In the genomic region with DNA sequence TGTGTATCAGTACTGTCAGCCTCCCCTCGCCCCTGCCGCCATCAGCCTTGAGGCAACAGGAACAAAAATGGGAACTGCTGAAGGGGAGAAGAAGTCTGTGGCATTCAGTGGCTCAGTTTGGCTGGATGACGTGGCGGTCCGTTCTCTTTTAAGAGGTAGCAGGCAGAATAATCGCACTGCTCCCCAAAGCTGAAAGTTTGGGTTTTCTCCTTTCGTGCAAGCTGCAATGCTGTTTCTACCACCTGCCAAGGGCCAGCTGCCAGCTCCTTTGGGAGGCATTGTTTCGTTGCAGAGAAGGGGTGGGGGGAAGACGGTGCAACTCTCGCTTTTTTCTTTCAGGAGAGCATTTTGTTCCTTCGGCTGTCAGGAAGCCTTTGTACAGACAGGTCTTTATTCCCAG, we compare ENCODE assay signal across 24 cellular contexts.
DNase-seq lines count a peak whose midpoint lies in the region; TF ChIP-seq lines count a peak whose summit lies in the region.
"Had no signal": no experiment of that assay in that cellular context is flagged by ENCODE, and none has a peak within 500 bp of the region (broad histone marks: within the 10 kb centered on the region; RNA-seq: fewer than 3 reads in every experiment).

No MANE protein-coding gene starts in this region.

- no peak for TF ChIP-seq POLR2A in spleen (IDR thresholded peaks at IDR 0.05)

- TF ChIP-seq CTCF in neural progenitor cell (IDR thresholded peaks at IDR 0.05) (no peak), spleen (IDR thresholded peaks at IDR 0.05 in 8 of 11, conservative IDR thresholded peaks at IDR 0.05 in 3 of 11) (no peak)

- H3F3A ChIP-seq in neural progenitor cell (ENCODE audit: low read depth): peaks cover 14% of the 10 kb centered on the region

- H3K27me3 ChIP-seq in neural progenitor cell (no peaks in the 10 kb centered on the region), spleen (replicated peaks in 1 of 7) (no peaks in the 10 kb centered on the region)
- H3K27me3 ChIP-seq: heart left ventricle, vagina had no signal

- DNase-seq in NCI-H2107 treated with DMSO at 0.1 percent for 48 hours (lab: John Stamatoyannopoulos, UW; ENCODE audit: unreplicated experiment) (peak; percentile 41), NCI-H2107 (lab: John Stamatoyannopoulos, UW) (no peak), NCI-H146 treated with DMSO at 0.1 percent for 48 hours (lab: John Stamatoyannopoulos, UW; ENCODE audit: unreplicated experiment) (peak; percentile 69), SHP77 (lab: John Stamatoyannopoulos, UW) (peak; percentile 68 to 88), neural progenitor cell (ENCODE audit: low spot score) (peak; percentile 78), spleen (no peak)
- DNase-seq in activated naive CD8-positive, alpha-beta T cell treated with anti-CD3 and anti-CD28 coated beads for 36 hours: no peak
- no peak for DNase-seq in stimulated activated naive CD4-positive, alpha-beta T cell treated with Interleukin-2 at 50 U/mL for 16 hours (lab: John Stamatoyannopoulos, UW)
- DNase-seq: activated CD4-positive, CD25-positive, alpha-beta regulatory T cell; activated naive CD4-positive, alpha-beta T cell treated with Interleukin-2 at 50 U/mL for 16 hours; activated T-cell treated with anti-CD3 and anti-CD28 coated beads, Interleukin-2, amount 50 U/mL, for 4 hours; GF-D8; heart left ventricle; Kasumi-1; left colon; mesenchymal stem cell; NCI-H510A treated with DMSO at 0.1 percent for 48 hours; occipital lobe; small intestine; T1000 had no signal

- H3K27ac ChIP-seq in neural progenitor cell (no peak overlapping the region), spleen (no peak overlapping the region)
- H3K27ac ChIP-seq: C4-2B, heart left ventricle, vagina had no signal

- H3K27me3 Mint-ChIP-seq in neural progenitor cell (ENCODE audit: insufficient read depth, low read depth): no peaks in the 10 kb centered on the region
- H3K27me3 Mint-ChIP-seq in activated naive CD8-positive, alpha-beta T cell treated with anti-CD3 and anti-CD28 coated beads for 36 hours: peaks cover 4% of the 10 kb centered on the region
- H3K27me3 Mint-ChIP-seq: dendritic cell treated with granulocyte-macrophage colony-stimulating factor and Interleukin-4, amounts not matched to agents 40 ng/mL and 50 ng/mL, for 4 days; stimulated activated memory B cell treated with anti-CD40 and anti-IgM and Interleukin-4, amounts not matched to agents 10 μg/mL and 1 μg/mL and 100 μg/mL, for 72 hours had no signal

- peak overlapping the region; percentile 50 for H3K4me2 ChIP-seq in neural progenitor cell

- peaks cover 12% of the 10 kb centered on the region for H3K4me1 ChIP-seq in neural progenitor cell
- H3K4me1 ChIP-seq in spleen: no peaks in the 10 kb centered on the region
- H3K4me1 ChIP-seq: heart left ventricle, vagina had no signal

- peaks cover 10% of the 10 kb centered on the region for H3K4me1 Mint-ChIP-seq in neural progenitor cell
- H3K4me1 Mint-ChIP-seq in activated naive CD8-positive, alpha-beta T cell treated with anti-CD3 and anti-CD28 coated beads for 36 hours: no peaks in the 10 kb centered on the region
- H3K4me1 Mint-ChIP-seq: stimulated activated memory B cell treated with anti-CD40 and anti-IgM and Interleukin-4, amounts not matched to agents 10 μg/mL and 1 μg/mL and 100 μg/mL, for 72 hours had no signal

- H3K9me3 ChIP-seq in neural progenitor cell (ENCODE audit: low read depth) (no peaks in the 10 kb centered on the region), spleen (peaks cover 0 to 8% (median 2%) of the 10 kb centered on the region in 8 donors)
- H3K9me3 ChIP-seq: vagina had no signal

- intact Hi-C loops in spleen (cut with DNase I; ENCODE audit: low total_unique reads): no loop called here

- H3K9ac ChIP-seq in neural progenitor cell: no peak overlapping the region

- no peaks in the 10 kb centered on the region for H3K79me2 ChIP-seq in neural progenitor cell (ENCODE audit: low read depth)

- 70 to 77% (median 73%) methylated on average over 11 of the region's 11 CpGs for WGBS in spleen, 5 donors

- no peak overlapping the region for H3K4me3 ChIP-seq in neural progenitor cell
- H3K4me3 ChIP-seq in spleen: no peak overlapping the region
- H3K4me3 ChIP-seq: heart left ventricle, vagina had no signal

- H3K27ac Mint-ChIP-seq in neural progenitor cell: no peak overlapping the region
- no peak overlapping the region for H3K27ac Mint-ChIP-seq in activated naive CD8-positive, alpha-beta T cell treated with anti-CD3 and anti-CD28 coated beads for 36 hours
- H3K27ac Mint-ChIP-seq: dendritic cell treated with granulocyte-macrophage colony-stimulating factor and Interleukin-4, amounts not matched to agents 40 ng/mL and 50 ng/mL, for 4 days; stimulated activated memory B cell treated with anti-CD40 and anti-IgM and Interleukin-4, amounts not matched to agents 10 μg/mL and 1 μg/mL and 100 μg/mL, for 72 hours had no signal

- no peaks in the 10 kb centered on the region for H3K36me3 Mint-ChIP-seq in neural progenitor cell
- H3K36me3 Mint-ChIP-seq in activated naive CD8-positive, alpha-beta T cell treated with anti-CD3 and anti-CD28 coated beads for 36 hours: no peaks in the 10 kb centered on the region
- H3K36me3 Mint-ChIP-seq: stimulated activated memory B cell treated with anti-CD40 and anti-IgM and Interleukin-4, amounts not matched to agents 10 μg/mL and 1 μg/mL and 100 μg/mL, for 72 hours had no signal

- no peaks in the 10 kb centered on the region for H3K36me3 ChIP-seq in neural progenitor cell
- H3K36me3 ChIP-seq in spleen: no peaks in the 10 kb centered on the region
- H3K36me3 ChIP-seq: heart left ventricle, vagina had no signal

- H3K4me3 Mint-ChIP-seq in neural progenitor cell: no peak overlapping the region
- H3K4me3 Mint-ChIP-seq in activated naive CD8-positive, alpha-beta T cell treated with anti-CD3 and anti-CD28 coated beads for 36 hours: no peak overlapping the region
- H3K4me3 Mint-ChIP-seq: activated T-cell treated with anti-CD3 and anti-CD28 coated beads, Interleukin-2, amount 50 U/mL, for 4 hours; dendritic cell treated with granulocyte-macrophage colony-stimulating factor and Interleukin-4, amounts not matched to agents 40 ng/mL and 50 ng/mL, for 4 days; stimulated activated memory B cell treated with anti-CD40 and anti-IgM and Interleukin-4, amounts not matched to agents 10 μg/mL and 1 μg/mL and 100 μg/mL, for 72 hours had no signal

- no peaks in the 10 kb centered on the region for H4K20me1 ChIP-seq in neural progenitor cell (ENCODE audit: low read depth)

- H2AFZ ChIP-seq in neural progenitor cell (replicated peaks): no peak overlapping the region

- H3K9me3 Mint-ChIP-seq in neural progenitor cell: no peaks in the 10 kb centered on the region
- no peaks in the 10 kb centered on the region for H3K9me3 Mint-ChIP-seq in activated naive CD8-positive, alpha-beta T cell treated with anti-CD3 and anti-CD28 coated beads for 36 hours
- H3K9me3 Mint-ChIP-seq: activated T-cell treated with anti-CD3 and anti-CD28 coated beads, Interleukin-2, amount 50 U/mL, for 4 hours had no signal

Comparison
In these comparisons a context has a peak if more than half of its experiments do, and no peak if none do; other contexts are left out.
1. DNase-seq: peak in NCI-H2107 treated with DMSO at 0.1 percent for 48 hours (single experiment), NCI-H146 treated with DMSO at 0.1 percent for 48 hours (single experiment), SHP77 (2 of 2) and neural progenitor cell (single experiment); none in NCI-H2107 (single experiment), activated naive CD8-positive, alpha-beta T cell treated with anti-CD3 and anti-CD28 coated beads for 36 hours (single experiment), spleen (single experiment) and stimulated activated naive CD4-positive, alpha-beta T cell treated with Interleukin-2 at 50 U/mL for 16 hours (single experiment).